1 cellular context compared by ENCODE assay signal in the genomic region with DNA sequence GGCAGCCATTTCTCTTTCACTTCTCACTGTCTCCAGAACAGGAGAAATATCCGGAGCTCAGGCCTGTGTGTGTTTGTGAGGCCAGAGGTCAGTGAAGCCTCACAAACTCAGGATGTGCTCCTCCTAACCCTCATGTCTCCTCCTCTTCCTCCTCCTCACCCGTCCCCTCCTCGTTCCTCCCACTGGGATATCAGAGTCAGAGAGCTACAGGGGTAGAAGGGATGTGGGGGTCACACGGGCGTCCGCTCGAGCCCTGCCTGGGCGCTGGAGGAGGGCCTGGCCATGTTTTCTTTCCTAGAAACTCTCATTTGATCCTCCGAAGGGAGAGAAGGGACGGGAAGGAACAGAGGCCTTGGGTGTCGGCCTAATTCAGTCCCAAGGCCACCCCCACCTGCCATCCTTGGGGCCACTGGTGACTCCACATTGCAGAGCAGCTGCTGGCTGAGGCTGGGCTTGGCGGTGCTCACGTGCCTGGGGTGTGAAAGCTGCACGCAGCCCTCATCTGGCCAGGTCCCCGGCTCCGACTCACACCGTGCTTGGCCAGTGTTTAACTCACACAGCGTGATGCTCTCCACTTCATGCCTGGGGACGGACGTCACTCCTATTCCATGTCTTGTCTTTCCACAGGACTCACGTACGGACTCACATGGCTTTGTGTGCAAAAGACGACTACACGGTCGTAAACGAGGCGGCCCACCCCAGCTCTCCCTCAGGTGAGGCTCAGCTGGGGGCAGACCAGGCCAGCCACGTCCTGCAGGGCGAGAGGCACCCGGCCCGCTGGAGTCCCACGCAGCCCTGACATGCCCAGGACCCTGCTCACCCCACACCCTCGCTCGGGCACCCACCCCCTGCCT.
A peak's percentile ranks its signal among the peaks of the same experiment; 100 is the strongest.
TF ChIP-seq lines count a peak whose summit lies in the region.

No MANE protein-coding gene starts in this region.

TF ChIP-seq in HepG2, 621 proteins besides CTCF, POLR2A, EP300 and RAD21 (continued from another document and continues in another):
- TF ChIP-seq ARNT2 (CRISPR knock-in tag; IDR thresholded peaks at IDR 0.05; ENCODE audit: low read depth) (peak; percentile 84), HDAC2 (CRISPR knock-in tag; IDR thresholded peaks at IDR 0.05) (no peak), ZNF598 (CRISPR knock-in tag; IDR thresholded peaks at IDR 0.05; ENCODE audit: borderline replicate concordance) (0 out of 2 replicates have a peak, but pooled peaks have one; percentile 17), ZBTB1 (CRISPR knock-in tag; IDR thresholded peaks at IDR 0.05; ENCODE audit: borderline replicate concordance) (no peak), POLR2G (IDR thresholded peaks at IDR 0.05; ENCODE audit: low read depth, low read length) (peak; percentile 42; the same call in 1 of the 2 replicates), SRSF4 (IDR thresholded peaks at IDR 0.05; ENCODE audit: low read depth, low read length, poor library complexity, severe bottlenecking) (no peak), ARNTL (CRISPR knock-in tag; IDR thresholded peaks at IDR 0.05) (no peak), ZNF766 (CRISPR knock-in tag; IDR thresholded peaks at IDR 0.05; ENCODE audit: borderline replicate concordance) (no peak; the same call in 1 of the 2 replicates), NRL (CRISPR knock-in tag; IDR thresholded peaks at IDR 0.05; ENCODE audit: borderline replicate concordance) (no peak), ZNF432 (CRISPR knock-in tag; IDR thresholded peaks at IDR 0.05; ENCODE audit: borderline replicate concordance) (no peak), KLF6 (CRISPR knock-in tag; IDR thresholded peaks at IDR 0.05) (no peak), ZNF773 (CRISPR knock-in tag; IDR thresholded peaks at IDR 0.05; ENCODE audit: borderline replicate concordance) (no peak), PRPF4 (IDR thresholded peaks at IDR 0.05; ENCODE audit: low read depth, low read length, poor library complexity, severe bottlenecking) (no peak), ESRRA (CRISPR knock-in tag; IDR thresholded peaks at IDR 0.05; ENCODE audit: low read depth) (no peak), POGZ (CRISPR knock-in tag; IDR thresholded peaks at IDR 0.05) (no peak), ZEB1 (IDR thresholded peaks at IDR 0.05; ENCODE audit: insufficient replicate concordance, low read depth) (no peak), ZFY (CRISPR knock-in tag; IDR thresholded peaks at IDR 0.05) (peak; percentile 73), ZNF12 (CRISPR knock-in tag; IDR thresholded peaks at IDR 0.05) (no peak), ZNF775 (CRISPR knock-in tag; IDR thresholded peaks at IDR 0.05; ENCODE audit: borderline replicate concordance) (no peak), ZBTB2 (CRISPR knock-in tag; IDR thresholded peaks at IDR 0.05; ENCODE audit: low read depth) (no peak), ZNF431 (CRISPR knock-in tag; IDR thresholded peaks at IDR 0.05; ENCODE audit: borderline replicate concordance, low read depth) (no peak), ZNF879 (CRISPR knock-in tag; IDR thresholded peaks at IDR 0.05) (no peak), MYC (CRISPR knock-in tag; IDR thresholded peaks at IDR 0.05; ENCODE audit: borderline replicate concordance) (peak; percentile 62; the same call in 1 of the 2 replicates), NR2C2 (CRISPR knock-in tag; IDR thresholded peaks at IDR 0.05; ENCODE audit: borderline replicate concordance) (peak; percentile 29; the same call in 1 of the 2 replicates), XBP1 (CRISPR knock-in tag; IDR thresholded peaks at IDR 0.05) (no peak), FOXP4 (CRISPR knock-in tag; IDR thresholded peaks at IDR 0.05) (peak; percentile 37; the same call in 1 of the 2 replicates), CENPX (CRISPR knock-in tag; IDR thresholded peaks at IDR 0.05) (no peak), MTF1 (CRISPR knock-in tag; IDR thresholded peaks at IDR 0.05) (no peak), ZNF841 (CRISPR knock-in tag; IDR thresholded peaks at IDR 0.05; ENCODE audit: borderline replicate concordance) (no peak), ZNF264 (CRISPR knock-in tag; IDR thresholded peaks at IDR 0.05) (no peak), ZNF740 (CRISPR knock-in tag; IDR thresholded peaks at IDR 0.05) (no peak), ZNF589 (CRISPR knock-in tag; conservative IDR thresholded peaks at IDR 0.05) (no peak), GLI4 (CRISPR knock-in tag; IDR thresholded peaks at IDR 0.05; ENCODE audit: borderline replicate concordance) (no peak), KDM4B (CRISPR knock-in tag; IDR thresholded peaks at IDR 0.05) (no peak), REXO4 (CRISPR knock-in tag; IDR thresholded peaks at IDR 0.05; ENCODE audit: borderline replicate concordance) (no peak), SMAD3 (CRISPR knock-in tag; IDR thresholded peaks at IDR 0.05) (no peak), ZNF235 (CRISPR knock-in tag; IDR thresholded peaks at IDR 0.05; ENCODE audit: borderline replicate concordance) (no peak), NFIC (IDR thresholded peaks at IDR 0.05; ENCODE audit: low read length) (no peak), ZNF337 (CRISPR knock-in tag; IDR thresholded peaks at IDR 0.05; ENCODE audit: borderline replicate concordance, low read depth) (no peak), CHD4 (IDR thresholded peaks at IDR 0.05; ENCODE audit: borderline replicate concordance, low read length) (no peak), RAD51 (IDR thresholded peaks at IDR 0.05; ENCODE audit: borderline replicate concordance) (no peak), KIAA2018 (CRISPR knock-in tag; IDR thresholded peaks at IDR 0.05; ENCODE audit: borderline replicate concordance) (no peak), ZBTB7B (CRISPR knock-in tag; IDR thresholded peaks at IDR 0.05) (0 out of 2 replicates have a peak, but pooled peaks have one; percentile 19), PRMT3 (CRISPR knock-in tag; IDR thresholded peaks at IDR 0.05; ENCODE audit: borderline replicate concordance, low read depth) (no peak)
- TF ChIP-seq, protein P1, sequence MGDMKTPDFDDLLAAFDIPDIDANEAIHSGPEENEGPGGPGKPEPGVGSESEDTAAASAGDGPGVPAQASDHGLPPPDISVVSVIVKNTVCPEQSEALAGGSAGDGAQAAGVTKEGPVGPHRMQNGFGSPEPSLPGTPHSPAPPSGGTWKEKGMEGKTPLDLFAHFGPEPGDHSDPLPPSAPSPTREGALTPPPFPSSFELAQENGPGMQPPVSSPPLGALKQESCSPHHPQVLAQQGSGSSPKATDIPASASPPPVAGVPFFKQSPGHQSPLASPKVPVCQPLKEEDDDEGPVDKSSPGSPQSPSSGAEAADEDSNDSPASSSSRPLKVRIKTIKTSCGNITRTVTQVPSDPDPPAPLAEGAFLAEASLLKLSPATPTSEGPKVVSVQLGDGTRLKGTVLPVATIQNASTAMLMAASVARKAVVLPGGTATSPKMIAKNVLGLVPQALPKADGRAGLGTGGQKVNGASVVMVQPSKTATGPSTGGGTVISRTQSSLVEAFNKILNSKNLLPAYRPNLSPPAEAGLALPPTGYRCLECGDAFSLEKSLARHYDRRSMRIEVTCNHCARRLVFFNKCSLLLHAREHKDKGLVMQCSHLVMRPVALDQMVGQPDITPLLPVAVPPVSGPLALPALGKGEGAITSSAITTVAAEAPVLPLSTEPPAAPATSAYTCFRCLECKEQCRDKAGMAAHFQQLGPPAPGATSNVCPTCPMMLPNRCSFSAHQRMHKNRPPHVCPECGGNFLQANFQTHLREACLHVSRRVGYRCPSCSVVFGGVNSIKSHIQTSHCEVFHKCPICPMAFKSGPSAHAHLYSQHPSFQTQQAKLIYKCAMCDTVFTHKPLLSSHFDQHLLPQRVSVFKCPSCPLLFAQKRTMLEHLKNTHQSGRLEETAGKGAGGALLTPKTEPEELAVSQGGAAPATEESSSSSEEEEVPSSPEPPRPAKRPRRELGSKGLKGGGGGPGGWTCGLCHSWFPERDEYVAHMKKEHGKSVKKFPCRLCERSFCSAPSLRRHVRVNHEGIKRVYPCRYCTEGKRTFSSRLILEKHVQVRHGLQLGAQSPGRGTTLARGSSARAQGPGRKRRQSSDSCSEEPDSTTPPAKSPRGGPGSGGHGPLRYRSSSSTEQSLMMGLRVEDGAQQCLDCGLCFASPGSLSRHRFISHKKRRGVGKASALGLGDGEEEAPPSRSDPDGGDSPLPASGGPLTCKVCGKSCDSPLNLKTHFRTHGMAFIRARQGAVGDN (CRISPR knock-in tag; IDR thresholded peaks at IDR 0.05) = peak; percentile 98
- TF ChIP-seq, protein P2, sequence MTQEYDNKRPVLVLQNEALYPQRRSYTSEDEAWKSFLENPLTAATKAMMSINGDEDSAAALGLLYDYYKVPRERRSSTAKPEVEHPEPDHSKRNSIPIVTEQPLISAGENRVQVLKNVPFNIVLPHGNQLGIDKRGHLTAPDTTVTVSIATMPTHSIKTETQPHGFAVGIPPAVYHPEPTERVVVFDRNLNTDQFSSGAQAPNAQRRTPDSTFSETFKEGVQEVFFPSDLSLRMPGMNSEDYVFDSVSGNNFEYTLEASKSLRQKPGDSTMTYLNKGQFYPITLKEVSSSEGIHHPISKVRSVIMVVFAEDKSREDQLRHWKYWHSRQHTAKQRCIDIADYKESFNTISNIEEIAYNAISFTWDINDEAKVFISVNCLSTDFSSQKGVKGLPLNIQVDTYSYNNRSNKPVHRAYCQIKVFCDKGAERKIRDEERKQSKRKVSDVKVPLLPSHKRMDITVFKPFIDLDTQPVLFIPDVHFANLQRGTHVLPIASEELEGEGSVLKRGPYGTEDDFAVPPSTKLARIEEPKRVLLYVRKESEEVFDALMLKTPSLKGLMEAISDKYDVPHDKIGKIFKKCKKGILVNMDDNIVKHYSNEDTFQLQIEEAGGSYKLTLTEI (CRISPR knock-in tag; conservative IDR thresholded peaks at IDR 0.05) = no peak
